1 cellular context compared by ENCODE assay signal in genomic region chr17:81193470-81194224, GRCh38.
TF ChIP-seq lines count a peak whose summit lies in the region.

No MANE protein-coding gene starts in this region.

TF ChIP-seq in K562, 482 proteins besides CTCF, POLR2A, EP300 and RAD21 (continued from another document and continues in another):
- TF ChIP-seq MEF2D (tag; conservative IDR thresholded peaks at IDR 0.05; ENCODE audit: low read depth) (no peak), ELF2 (CRISPR knock-in tag; IDR thresholded peaks at IDR 0.05) (peak; percentile 82), ZNF717 (CRISPR knock-in tag; IDR thresholded peaks at IDR 0.05) (no peak), YY1 (IDR thresholded peaks at IDR 0.05; ENCODE audit: borderline replicate concordance in 1 of 3, control insufficient read depth in 1 of 3, extremely low read depth in 1 of 3, insufficient read depth in 3 of 3, insufficient read length in 1 of 3, insufficient replicate concordance in 2 of 3, low read depth in 1 of 3, low read length in 2 of 3) (no peak), ZFX (CRISPR knock-in tag; IDR thresholded peaks at IDR 0.05) (peak; percentile 86), TAF7 (tag; IDR thresholded peaks at IDR 0.05) (no peak), ZSCAN32 (CRISPR knock-in tag; IDR thresholded peaks at IDR 0.05) (no peak), EGR1 (conservative IDR thresholded peaks at IDR 0.05) (peak; percentile 10; the same call in 1 of the 2 replicates), ERF (CRISPR knock-in tag; IDR thresholded peaks at IDR 0.05) (0 out of 2 replicates have a peak, but pooled peaks have one; percentile 20), GABPA (tag; conservative IDR thresholded peaks at IDR 0.05; ENCODE audit: low read depth) (peak; percentile 72), ZNF311 (CRISPR knock-in tag; IDR thresholded peaks at IDR 0.05) (no peak), ZBTB49 (CRISPR knock-in tag; IDR thresholded peaks at IDR 0.05; ENCODE audit: borderline replicate concordance) (no peak), RBM15 (IDR thresholded peaks at IDR 0.05; ENCODE audit: insufficient read depth, low read length) (no peak), ZFP91 (CRISPR knock-in tag; IDR thresholded peaks at IDR 0.05) (no peak), POLR2G (IDR thresholded peaks at IDR 0.05; ENCODE audit: low read depth, low read length) (peak; percentile 79), LCOR (CRISPR knock-in tag; IDR thresholded peaks at IDR 0.05) (no peak), PYGO2 (tag; IDR thresholded peaks at IDR 0.05) (no peak), CSDE1 (IDR thresholded peaks at IDR 0.05) (no peak), CREB3L1 (IDR thresholded peaks at IDR 0.05; ENCODE audit: borderline replicate concordance, low read depth) (0 out of 2 replicates have a peak, but pooled peaks have one; percentile 32), POLR2H (tag; IDR thresholded peaks at IDR 0.05; ENCODE audit: low read depth) (no peak), TBP (optimal IDR thresholded peaks at IDR 0.05; ENCODE audit: low read depth, low read length) (peak; percentile 15), NONO (IDR thresholded peaks at IDR 0.05; ENCODE audit: low read depth in 2 of 2, low read length in 1 of 2) (0 out of 4 replicates have a peak, but pooled peaks of 1 of the 2 experiments have one; percentile 17)
- TF ChIP-seq, protein P1, sequence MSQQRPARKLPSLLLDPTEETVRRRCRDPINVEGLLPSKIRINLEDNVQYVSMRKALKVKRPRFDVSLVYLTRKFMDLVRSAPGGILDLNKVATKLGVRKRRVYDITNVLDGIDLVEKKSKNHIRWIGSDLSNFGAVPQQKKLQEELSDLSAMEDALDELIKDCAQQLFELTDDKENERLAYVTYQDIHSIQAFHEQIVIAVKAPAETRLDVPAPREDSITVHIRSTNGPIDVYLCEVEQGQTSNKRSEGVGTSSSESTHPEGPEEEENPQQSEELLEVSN (IDR thresholded peaks at IDR 0.05; ENCODE audit: borderline replicate concordance in 1 of 2, extremely low read depth in 1 of 2, insufficient read depth in 1 of 2, insufficient read length in 1 of 2, low read depth in 1 of 2, low read length in 1 of 2, poor library complexity in 1 of 2, severe bottlenecking in 1 of 2), result peak; percentile 73 to 79
- TF ChIP-seq, protein P2, sequence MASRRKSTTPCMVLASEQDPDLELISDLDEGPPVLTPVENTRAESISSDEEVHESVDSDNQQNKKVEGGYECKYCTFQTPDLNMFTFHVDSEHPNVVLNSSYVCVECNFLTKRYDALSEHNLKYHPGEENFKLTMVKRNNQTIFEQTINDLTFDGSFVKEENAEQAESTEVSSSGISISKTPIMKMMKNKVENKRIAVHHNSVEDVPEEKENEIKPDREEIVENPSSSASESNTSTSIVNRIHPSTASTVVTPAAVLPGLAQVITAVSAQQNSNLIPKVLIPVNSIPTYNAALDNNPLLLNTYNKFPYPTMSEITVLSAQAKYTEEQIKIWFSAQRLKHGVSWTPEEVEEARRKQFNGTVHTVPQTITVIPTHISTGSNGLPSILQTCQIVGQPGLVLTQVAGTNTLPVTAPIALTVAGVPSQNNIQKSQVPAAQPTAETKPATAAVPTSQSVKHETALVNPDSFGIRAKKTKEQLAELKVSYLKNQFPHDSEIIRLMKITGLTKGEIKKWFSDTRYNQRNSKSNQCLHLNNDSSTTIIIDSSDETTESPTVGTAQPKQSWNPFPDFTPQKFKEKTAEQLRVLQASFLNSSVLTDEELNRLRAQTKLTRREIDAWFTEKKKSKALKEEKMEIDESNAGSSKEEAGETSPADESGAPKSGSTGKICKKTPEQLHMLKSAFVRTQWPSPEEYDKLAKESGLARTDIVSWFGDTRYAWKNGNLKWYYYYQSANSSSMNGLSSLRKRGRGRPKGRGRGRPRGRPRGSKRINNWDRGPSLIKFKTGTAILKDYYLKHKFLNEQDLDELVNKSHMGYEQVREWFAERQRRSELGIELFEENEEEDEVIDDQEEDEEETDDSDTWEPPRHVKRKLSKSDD (conservative IDR thresholded peaks at IDR 0.05; ENCODE audit: low read length), result no peak
- TF ChIP-seq, protein P3, sequence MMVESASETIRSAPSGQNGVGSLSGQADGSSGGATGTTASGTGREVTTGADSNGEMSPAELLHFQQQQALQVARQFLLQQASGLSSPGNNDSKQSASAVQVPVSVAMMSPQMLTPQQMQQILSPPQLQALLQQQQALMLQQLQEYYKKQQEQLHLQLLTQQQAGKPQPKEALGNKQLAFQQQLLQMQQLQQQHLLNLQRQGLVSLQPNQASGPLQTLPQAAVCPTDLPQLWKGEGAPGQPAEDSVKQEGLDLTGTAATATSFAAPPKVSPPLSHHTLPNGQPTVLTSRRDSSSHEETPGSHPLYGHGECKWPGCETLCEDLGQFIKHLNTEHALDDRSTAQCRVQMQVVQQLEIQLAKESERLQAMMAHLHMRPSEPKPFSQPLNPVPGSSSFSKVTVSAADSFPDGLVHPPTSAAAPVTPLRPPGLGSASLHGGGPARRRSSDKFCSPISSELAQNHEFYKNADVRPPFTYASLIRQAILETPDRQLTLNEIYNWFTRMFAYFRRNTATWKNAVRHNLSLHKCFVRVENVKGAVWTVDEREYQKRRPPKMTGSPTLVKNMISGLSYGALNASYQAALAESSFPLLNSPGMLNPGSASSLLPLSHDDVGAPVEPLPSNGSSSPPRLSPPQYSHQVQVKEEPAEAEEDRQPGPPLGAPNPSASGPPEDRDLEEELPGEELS (CRISPR knock-in tag; IDR thresholded peaks at IDR 0.05; ENCODE audit: borderline replicate concordance), result peak; percentile 82; the same call in 1 of the 2 replicates
- TF ChIP-seq, protein P4, sequence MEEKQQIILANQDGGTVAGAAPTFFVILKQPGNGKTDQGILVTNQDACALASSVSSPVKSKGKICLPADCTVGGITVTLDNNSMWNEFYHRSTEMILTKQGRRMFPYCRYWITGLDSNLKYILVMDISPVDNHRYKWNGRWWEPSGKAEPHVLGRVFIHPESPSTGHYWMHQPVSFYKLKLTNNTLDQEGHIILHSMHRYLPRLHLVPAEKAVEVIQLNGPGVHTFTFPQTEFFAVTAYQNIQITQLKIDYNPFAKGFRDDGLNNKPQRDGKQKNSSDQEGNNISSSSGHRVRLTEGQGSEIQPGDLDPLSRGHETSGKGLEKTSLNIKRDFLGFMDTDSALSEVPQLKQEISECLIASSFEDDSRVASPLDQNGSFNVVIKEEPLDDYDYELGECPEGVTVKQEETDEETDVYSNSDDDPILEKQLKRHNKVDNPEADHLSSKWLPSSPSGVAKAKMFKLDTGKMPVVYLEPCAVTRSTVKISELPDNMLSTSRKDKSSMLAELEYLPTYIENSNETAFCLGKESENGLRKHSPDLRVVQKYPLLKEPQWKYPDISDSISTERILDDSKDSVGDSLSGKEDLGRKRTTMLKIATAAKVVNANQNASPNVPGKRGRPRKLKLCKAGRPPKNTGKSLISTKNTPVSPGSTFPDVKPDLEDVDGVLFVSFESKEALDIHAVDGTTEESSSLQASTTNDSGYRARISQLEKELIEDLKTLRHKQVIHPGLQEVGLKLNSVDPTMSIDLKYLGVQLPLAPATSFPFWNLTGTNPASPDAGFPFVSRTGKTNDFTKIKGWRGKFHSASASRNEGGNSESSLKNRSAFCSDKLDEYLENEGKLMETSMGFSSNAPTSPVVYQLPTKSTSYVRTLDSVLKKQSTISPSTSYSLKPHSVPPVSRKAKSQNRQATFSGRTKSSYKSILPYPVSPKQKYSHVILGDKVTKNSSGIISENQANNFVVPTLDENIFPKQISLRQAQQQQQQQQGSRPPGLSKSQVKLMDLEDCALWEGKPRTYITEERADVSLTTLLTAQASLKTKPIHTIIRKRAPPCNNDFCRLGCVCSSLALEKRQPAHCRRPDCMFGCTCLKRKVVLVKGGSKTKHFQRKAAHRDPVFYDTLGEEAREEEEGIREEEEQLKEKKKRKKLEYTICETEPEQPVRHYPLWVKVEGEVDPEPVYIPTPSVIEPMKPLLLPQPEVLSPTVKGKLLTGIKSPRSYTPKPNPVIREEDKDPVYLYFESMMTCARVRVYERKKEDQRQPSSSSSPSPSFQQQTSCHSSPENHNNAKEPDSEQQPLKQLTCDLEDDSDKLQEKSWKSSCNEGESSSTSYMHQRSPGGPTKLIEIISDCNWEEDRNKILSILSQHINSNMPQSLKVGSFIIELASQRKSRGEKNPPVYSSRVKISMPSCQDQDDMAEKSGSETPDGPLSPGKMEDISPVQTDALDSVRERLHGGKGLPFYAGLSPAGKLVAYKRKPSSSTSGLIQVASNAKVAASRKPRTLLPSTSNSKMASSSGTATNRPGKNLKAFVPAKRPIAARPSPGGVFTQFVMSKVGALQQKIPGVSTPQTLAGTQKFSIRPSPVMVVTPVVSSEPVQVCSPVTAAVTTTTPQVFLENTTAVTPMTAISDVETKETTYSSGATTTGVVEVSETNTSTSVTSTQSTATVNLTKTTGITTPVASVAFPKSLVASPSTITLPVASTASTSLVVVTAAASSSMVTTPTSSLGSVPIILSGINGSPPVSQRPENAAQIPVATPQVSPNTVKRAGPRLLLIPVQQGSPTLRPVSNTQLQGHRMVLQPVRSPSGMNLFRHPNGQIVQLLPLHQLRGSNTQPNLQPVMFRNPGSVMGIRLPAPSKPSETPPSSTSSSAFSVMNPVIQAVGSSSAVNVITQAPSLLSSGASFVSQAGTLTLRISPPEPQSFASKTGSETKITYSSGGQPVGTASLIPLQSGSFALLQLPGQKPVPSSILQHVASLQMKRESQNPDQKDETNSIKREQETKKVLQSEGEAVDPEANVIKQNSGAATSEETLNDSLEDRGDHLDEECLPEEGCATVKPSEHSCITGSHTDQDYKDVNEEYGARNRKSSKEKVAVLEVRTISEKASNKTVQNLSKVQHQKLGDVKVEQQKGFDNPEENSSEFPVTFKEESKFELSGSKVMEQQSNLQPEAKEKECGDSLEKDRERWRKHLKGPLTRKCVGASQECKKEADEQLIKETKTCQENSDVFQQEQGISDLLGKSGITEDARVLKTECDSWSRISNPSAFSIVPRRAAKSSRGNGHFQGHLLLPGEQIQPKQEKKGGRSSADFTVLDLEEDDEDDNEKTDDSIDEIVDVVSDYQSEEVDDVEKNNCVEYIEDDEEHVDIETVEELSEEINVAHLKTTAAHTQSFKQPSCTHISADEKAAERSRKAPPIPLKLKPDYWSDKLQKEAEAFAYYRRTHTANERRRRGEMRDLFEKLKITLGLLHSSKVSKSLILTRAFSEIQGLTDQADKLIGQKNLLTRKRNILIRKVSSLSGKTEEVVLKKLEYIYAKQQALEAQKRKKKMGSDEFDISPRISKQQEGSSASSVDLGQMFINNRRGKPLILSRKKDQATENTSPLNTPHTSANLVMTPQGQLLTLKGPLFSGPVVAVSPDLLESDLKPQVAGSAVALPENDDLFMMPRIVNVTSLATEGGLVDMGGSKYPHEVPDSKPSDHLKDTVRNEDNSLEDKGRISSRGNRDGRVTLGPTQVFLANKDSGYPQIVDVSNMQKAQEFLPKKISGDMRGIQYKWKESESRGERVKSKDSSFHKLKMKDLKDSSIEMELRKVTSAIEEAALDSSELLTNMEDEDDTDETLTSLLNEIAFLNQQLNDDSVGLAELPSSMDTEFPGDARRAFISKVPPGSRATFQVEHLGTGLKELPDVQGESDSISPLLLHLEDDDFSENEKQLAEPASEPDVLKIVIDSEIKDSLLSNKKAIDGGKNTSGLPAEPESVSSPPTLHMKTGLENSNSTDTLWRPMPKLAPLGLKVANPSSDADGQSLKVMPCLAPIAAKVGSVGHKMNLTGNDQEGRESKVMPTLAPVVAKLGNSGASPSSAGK (IDR thresholded peaks at IDR 0.05), result peak; percentile 90
- TF ChIP-seq, protein P5, sequence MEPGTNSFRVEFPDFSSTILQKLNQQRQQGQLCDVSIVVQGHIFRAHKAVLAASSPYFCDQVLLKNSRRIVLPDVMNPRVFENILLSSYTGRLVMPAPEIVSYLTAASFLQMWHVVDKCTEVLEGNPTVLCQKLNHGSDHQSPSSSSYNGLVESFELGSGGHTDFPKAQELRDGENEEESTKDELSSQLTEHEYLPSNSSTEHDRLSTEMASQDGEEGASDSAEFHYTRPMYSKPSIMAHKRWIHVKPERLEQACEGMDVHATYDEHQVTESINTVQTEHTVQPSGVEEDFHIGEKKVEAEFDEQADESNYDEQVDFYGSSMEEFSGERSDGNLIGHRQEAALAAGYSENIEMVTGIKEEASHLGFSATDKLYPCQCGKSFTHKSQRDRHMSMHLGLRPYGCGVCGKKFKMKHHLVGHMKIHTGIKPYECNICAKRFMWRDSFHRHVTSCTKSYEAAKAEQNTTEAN (CRISPR knock-in tag; IDR thresholded peaks at IDR 0.05), result peak; percentile 43; the same call in 1 of the 2 replicates
